In the genomic region with DNA sequence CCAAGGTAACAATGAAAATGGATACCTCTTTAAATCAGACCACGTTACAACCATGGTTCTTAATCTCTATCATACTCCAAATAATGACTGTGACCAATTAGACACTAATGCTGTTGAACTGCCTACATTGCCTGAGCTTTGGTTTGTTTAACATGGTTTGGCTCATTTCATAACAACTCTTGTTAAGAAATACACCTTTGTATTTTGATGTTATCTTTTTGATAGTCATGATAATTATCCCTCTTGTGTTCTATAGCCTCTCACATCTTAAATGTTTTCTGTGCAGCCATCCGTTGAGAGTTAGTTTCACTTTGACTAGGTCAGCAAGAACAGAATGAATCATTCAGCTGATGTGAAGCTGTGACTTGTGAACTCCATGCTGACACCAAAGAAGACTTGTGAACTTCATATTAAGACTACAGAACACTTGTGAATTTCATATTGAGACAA, we compare ENCODE assay signal across 8 cellular contexts.
DNase-seq lines count a peak whose midpoint lies in the region; ATAC-seq, FAIRE-seq and TF ChIP-seq lines count a peak whose summit lies in the region.

No MANE protein-coding gene starts in this region.

- no peak overlapping the region for H3K9ac ChIP-seq in astrocyte (ENCODE audit: low read length)

- H3K27me3 ChIP-seq in MG63 (no peaks in the 10 kb centered on the region), astrocyte (ENCODE audit: insufficient read depth, low read length) (no peaks in the 10 kb centered on the region), neuron (ENCODE audit: insufficient read depth, low read length) (no peaks in the 10 kb centered on the region)

- H3K4me3 Mint-ChIP-seq in astrocyte (ENCODE audit: unreplicated experiment) = no peak overlapping the region

- no peak for DNase-seq in activated CD4-positive, CD25-positive, alpha-beta regulatory T cell (lab: John Stamatoyannopoulos, UW)
- DNase-seq in MG63 (no peak), astrocyte (ENCODE audit: low read depth) (peak; percentile 42), NCI-H446 (lab: John Stamatoyannopoulos, UW) (no peak)
- no peak for DNase-seq in stimulated activated naive CD4-positive, alpha-beta T cell treated with Interleukin-2 at 50 U/mL for 16 hours (lab: John Stamatoyannopoulos, UW)

- no peaks in the 10 kb centered on the region for H3K9me3 Mint-ChIP-seq in astrocyte (ENCODE audit: unreplicated experiment)

- H3K27me3 Mint-ChIP-seq in astrocyte (ENCODE audit: low read depth, unreplicated experiment) = no peaks in the 10 kb centered on the region

- H3K4me3 ChIP-seq in MG63 (peak overlapping the region; percentile 33), astrocyte (ENCODE audit: insufficient read depth, low read depth, low read length) (no peak overlapping the region), neuron (ENCODE audit: low read length) (no peak overlapping the region)

- peak overlapping the region; percentile 72 for H3K4me2 ChIP-seq in astrocyte (ENCODE audit: low read length)

- H3K4me1 Mint-ChIP-seq in astrocyte (ENCODE audit: low read depth, unreplicated experiment) = peaks cover 6% of the 10 kb centered on the region

- peaks cover 8% of the 10 kb centered on the region; the same call in 1 of the 2 replicates for H3K9me3 ChIP-seq in MG63
- no peaks in the 10 kb centered on the region for H3K9me3 ChIP-seq in astrocyte (ENCODE audit: insufficient read depth, low read depth, low read length)
- H3K9me3 ChIP-seq in neuron (ENCODE audit: low read length) = no peaks in the 10 kb centered on the region

- TF ChIP-seq CTCF in astrocyte (IDR thresholded peaks at IDR 0.05; ENCODE audit: insufficient read depth, low read depth, low read length) = no peak

- peak overlapping the region; percentile 26 for H2AFZ ChIP-seq in astrocyte (ENCODE audit: low read depth, low read length)
- peak overlapping the region; percentile 75 for H2AFZ ChIP-seq in neuron (ENCODE audit: low read depth, low read length)

- ATAC-seq in activated CD4-positive, CD25-positive, alpha-beta regulatory T cell treated with anti-CD3 and anti-CD28 coated beads, Interleukin-2, amount 50 U/mL, for 24 hours = peak; percentile 87 to 89
- peak; percentile 98 for ATAC-seq in GM21825 (IDR thresholded peaks at IDR 0.05; ENCODE audit: unreplicated experiment)

- no peaks in the 10 kb centered on the region for H3K36me3 Mint-ChIP-seq in astrocyte (ENCODE audit: low read depth, unreplicated experiment)

- no peaks in the 10 kb centered on the region for H3K4me1 ChIP-seq in astrocyte (ENCODE audit: insufficient read depth, low read length)
- peaks cover 2% of the 10 kb centered on the region for H3K4me1 ChIP-seq in neuron (ENCODE audit: insufficient read depth, low read length)

- H3K36me3 ChIP-seq in MG63 (no peaks in the 10 kb centered on the region), astrocyte (ENCODE audit: insufficient read depth, low read length) (no peaks in the 10 kb centered on the region), neuron (ENCODE audit: insufficient read depth, low read length) (no peaks in the 10 kb centered on the region)

- FAIRE-seq in astrocyte (lab: Jason Lieb, UNC) = no peak

- no peaks in the 10 kb centered on the region for H3K79me2 ChIP-seq in astrocyte (ENCODE audit: insufficient read depth, low read length)

- no peak overlapping the region for H3K27ac Mint-ChIP-seq in astrocyte (ENCODE audit: unreplicated experiment)

- no peak overlapping the region for H3K27ac ChIP-seq in astrocyte (ENCODE audit: low read depth, low read length)

- H4K20me1 ChIP-seq in astrocyte (ENCODE audit: insufficient read depth, low read length) = no peaks in the 10 kb centered on the region
